Comparison of ENCODE assay signal across 9 cellular contexts in genomic region chr14:76091036-76091435, GRCh38.
DNase-seq lines count a peak whose midpoint lies in the region; ATAC-seq and TF ChIP-seq lines count a peak whose summit lies in the region.
"Had no signal": no experiment of that assay in that cellular context is flagged by ENCODE, and none has a peak within 500 bp of the region (broad histone marks: within the 10 kb centered on the region; RNA-seq: fewer than 3 reads in every experiment).

No MANE protein-coding gene starts in this region.

- H3K4me3 Mint-ChIP-seq in WTC11: no peak overlapping the region

- WGBS in hepatocyte (ENCODE audit: low lambda C conversion rate, missing lambda C conversion rate): 78% methylated on average over 10 of the region's 10 CpGs

- no peak overlapping the region for H3K4me3 ChIP-seq in HCT116 (replicated peaks in 1 of 2; ENCODE audit: low read depth in 1 of 2, low read length in 2 of 2)
- H3K4me3 ChIP-seq in hepatocyte: no peak overlapping the region
- H3K4me3 ChIP-seq in tibial artery: no peak overlapping the region
- H3K4me3 ChIP-seq: esophagus squamous epithelium had no signal

- H3K9ac ChIP-seq in HCT116 (ENCODE audit: low read length): no peak overlapping the region

- no peaks in the 10 kb centered on the region for H3K27me3 ChIP-seq in HCT116 (ENCODE audit: insufficient read depth, low read length)
- no peaks in the 10 kb centered on the region for H3K27me3 ChIP-seq in hepatocyte
- H3K27me3 ChIP-seq in tibial artery: no peaks in the 10 kb centered on the region
- H3K27me3 ChIP-seq: esophagus squamous epithelium had no signal

- H3K9me3 ChIP-seq in HCT116 (ENCODE audit: control insufficient read depth in 1 of 2, insufficient read depth in 1 of 2, low read depth in 1 of 2, low read length in 2 of 2) (no peaks in the 10 kb centered on the region), hepatocyte (ENCODE audit: low read depth) (no peaks in the 10 kb centered on the region), tibial artery (no peaks in the 10 kb centered on the region)
- H3K9me3 ChIP-seq: esophagus squamous epithelium had no signal

- CTCF ChIA-PET in HCT116 (lab: Charles Lee) (no interaction called here), WTC11 (lab: Charles Lee) (interaction anchor here (1.1 to 2.4 kb wide), 4 partner anchors 21 to 296 kb away, joined by 3 to 8 read pairs (median 5); no protein-coding TSS in a partner anchor)

- no peaks in the 10 kb centered on the region for H3K9me2 ChIP-seq in HCT116 (ENCODE audit: insufficient read depth)
- H3K9me2 ChIP-seq in hepatocyte (replicated peaks; ENCODE audit: insufficient read depth): no peaks in the 10 kb centered on the region

- H2AFZ ChIP-seq in HCT116 (ENCODE audit: low read depth, low read length, poor library complexity, severe bottlenecking) (no peak overlapping the region), hepatocyte (no peak overlapping the region)

- TF ChIP-seq RAD21 in HCT116 (IDR thresholded peaks at IDR 0.05; ENCODE audit: low read depth): no peak

- POLR2A ChIA-PET in HCT116 (lab: Charles Lee): no interaction called here
- POLR2A ChIA-PET in WTC11 (lab: Charles Lee): no interaction called here

- RAD21 ChIA-PET in HCT116 (lab: Charles Lee; ENCODE audit: low non-redundant PET in 1 of 2, low total read pairs in 2 of 2, uncharacterized antibody in 2 of 2, unreplicated experiment in 2 of 2): no interaction called here

- no peak for TF ChIP-seq POLR2A in HCT116 (IDR thresholded peaks at IDR 0.05; ENCODE audit: borderline replicate concordance, extremely low read depth, insufficient read depth, insufficient read length)

- H3K79me2 ChIP-seq in HCT116 (ENCODE audit: insufficient read depth, low read length): no peaks in the 10 kb centered on the region
- H3K79me2 ChIP-seq in hepatocyte: no peaks in the 10 kb centered on the region

- H3K27ac Mint-ChIP-seq in WTC11: no peak overlapping the region

- no peak for TF ChIP-seq CTCF in HCT116 (IDR thresholded peaks at IDR 0.05 in 2 of 3, conservative IDR thresholded peaks at IDR 0.05 in 1 of 3; ENCODE audit: borderline replicate concordance in 1 of 3, insufficient read depth in 1 of 3, low read depth in 2 of 3, low read length in 2 of 3)
- TF ChIP-seq CTCF in WTC11 (IDR thresholded peaks at IDR 0.05): no peak
- TF ChIP-seq CTCF in hepatocyte (IDR thresholded peaks at IDR 0.05; ENCODE audit: poor library complexity): no peak
- peak; percentile 17 to 31 for TF ChIP-seq CTCF in tibial artery (IDR thresholded peaks at IDR 0.05)

- H3K36me3 Mint-ChIP-seq in WTC11: no peaks in the 10 kb centered on the region

- no peaks in the 10 kb centered on the region for H3K9me3 Mint-ChIP-seq in WTC11

- intact Hi-C loops in HCT116 (cut with micrococcal nuclease) (no loop called here), tibial artery (cut with DNase I; ENCODE audit: low total_unique reads) (no loop called here)

- H3K4me2 ChIP-seq in HCT116 (ENCODE audit: low read length) (no peak overlapping the region), hepatocyte (no peak overlapping the region)

- H3K36me3 ChIP-seq in HCT116 (ENCODE audit: control insufficient read depth in 1 of 2, insufficient read depth in 2 of 2, low read length in 2 of 2) (no peaks in the 10 kb centered on the region), hepatocyte (replicated peaks; ENCODE audit: insufficient read depth, low read depth) (no peaks in the 10 kb centered on the region), tibial artery (no peaks in the 10 kb centered on the region)
- H3K36me3 ChIP-seq: esophagus squamous epithelium had no signal

- DNase-seq in HCT116 (ENCODE audit: low read depth, low spot score) (no peak), WTC11 (ENCODE audit: low spot score) (no peak), hepatocyte (ENCODE audit: low spot score) (peak; percentile 35), tibial artery (peak; percentile 48 to 74)
- no peak for DNase-seq in stimulated activated CD4-positive, alpha-beta T cell treated with anti-CD3 and anti-CD28 coated beads, Interleukin-15, amount 100 ng/mL, for 24 hours
- DNase-seq: esophagus squamous epithelium, NCI-H524 treated with DMSO at 0.1 percent for 48 hours had no signal

- peaks cover 28% of the 10 kb centered on the region for H3K4me1 Mint-ChIP-seq in WTC11

- no peaks in the 10 kb centered on the region; the same call in 1 of the 2 replicates for H3K27me3 Mint-ChIP-seq in WTC11 (ENCODE audit: low read depth)

- H3K27ac ChIP-seq in HCT116 (ENCODE audit: low read depth, low read length): no peak overlapping the region
- no peak overlapping the region for H3K27ac ChIP-seq in hepatocyte
- no peak overlapping the region for H3K27ac ChIP-seq in tibial artery

- no peaks in the 10 kb centered on the region for H3K4me1 ChIP-seq in HCT116 (ENCODE audit: control insufficient read depth in 1 of 2, insufficient read depth in 2 of 2, low read length in 2 of 2)
- H3K4me1 ChIP-seq in hepatocyte (ENCODE audit: insufficient read depth): peaks cover 9% of the 10 kb centered on the region
- H3K4me1 ChIP-seq in tibial artery: peaks cover 0 to 5% (median 0%) of the 10 kb centered on the region in 4 donors

- 0 out of 2 replicates have a peak, but pooled peaks have one; percentile 25 for ATAC-seq in HCT116
- 0 out of 2 replicates have a peak, but pooled peaks have one; percentile 38 for ATAC-seq in WTC11
- no peak for ATAC-seq in GM21423 (IDR thresholded peaks at IDR 0.05; ENCODE audit: unreplicated experiment)
- no peak for ATAC-seq in HG03565 (IDR thresholded peaks at IDR 0.05; ENCODE audit: unreplicated experiment)

- BruUV-seq in HCT116 (replicated peaks; lab: Mats Ljungman, UMichigan): no TSS peak

- H4K20me1 ChIP-seq in HCT116 (ENCODE audit: insufficient read depth) (no peaks in the 10 kb centered on the region), hepatocyte (ENCODE audit: insufficient read depth, poor library complexity, severe bottlenecking) (no peaks in the 10 kb centered on the region)

TF ChIP-seq in HCT116, 20 proteins besides CTCF, POLR2A, EP300 and RAD21:
- TF ChIP-seq EGR1 (IDR thresholded peaks at IDR 0.05; ENCODE audit: low read depth): no peak
- TF ChIP-seq MAX (IDR thresholded peaks at IDR 0.05): no peak
- TF ChIP-seq EZH2 (IDR thresholded peaks at IDR 0.05): no peak
- TF ChIP-seq SRF (IDR thresholded peaks at IDR 0.05; ENCODE audit: low read depth): no peak
- TF ChIP-seq JUND (IDR thresholded peaks at IDR 0.05): no peak
TF ChIP-seq in HCT116: peak in this region for 0.

TF ChIP-seq in WTC11, 78 proteins besides CTCF, POLR2A, EP300 and RAD21:
- no peak for TF ChIP-seq JUN (CRISPR knock-in tag; IDR thresholded peaks at IDR 0.05)
- no peak for TF ChIP-seq FOXP1 (CRISPR knock-in tag; IDR thresholded peaks at IDR 0.05; ENCODE audit: borderline replicate concordance)
- no peak for TF ChIP-seq TEAD1 (CRISPR knock-in tag; IDR thresholded peaks at IDR 0.05)

Comparison
In these comparisons a context has a peak if more than half of its experiments do, and no peak if none do; other contexts are left out.
1. ATAC-seq: peak in HCT116 (single experiment) and WTC11 (single experiment); none in GM21423 (single experiment) and HG03565 (single experiment).
2. DNase-seq: peak in hepatocyte (single experiment) and tibial artery (2 of 2); none in HCT116 (single experiment), WTC11 (single experiment) and stimulated activated CD4-positive, alpha-beta T cell treated with anti-CD3 and anti-CD28 coated beads, Interleukin-15, amount 100 ng/mL, for 24 hours (single experiment).
3. CTCF ChIP-seq: peak in tibial artery (2 of 2); none in HCT116 (0 of 3), WTC11 (single experiment) and hepatocyte (single experiment).